Comparison of ENCODE assay signal across 21 cellular contexts in the genomic region with DNA sequence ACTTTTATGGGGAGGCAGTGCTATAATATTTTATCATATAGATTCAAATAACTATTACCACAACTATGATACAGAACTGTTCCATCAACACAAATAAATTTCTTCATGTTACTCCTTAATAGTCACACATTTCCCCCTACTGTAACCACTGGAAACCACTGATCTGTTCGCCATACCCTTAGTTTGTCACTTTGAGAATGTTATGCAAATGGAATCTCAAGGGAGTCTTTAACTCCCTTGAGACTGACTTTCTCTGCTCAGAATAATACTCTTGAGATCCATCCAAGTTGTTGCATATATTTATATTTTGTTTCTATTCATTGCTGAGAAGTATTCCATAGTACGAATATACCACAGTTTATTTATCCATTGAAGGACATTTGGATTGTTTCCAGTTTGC. TPM values are rescaled to one million over a fixed set of nuclear protein-coding genes. Genes with fewer than 3 reads are reported as not detected.
A peak's percentile ranks its signal among the peaks of the same experiment; 100 is the strongest.
DNase-seq lines count a peak whose midpoint lies in the region; ATAC-seq and TF ChIP-seq lines count a peak whose summit lies in the region.
"Had no signal": no experiment of that assay in that cellular context is flagged by ENCODE, and none has a peak within 500 bp of the region (broad histone marks: within the 10 kb centered on the region; RNA-seq: fewer than 3 reads in every experiment).

No MANE protein-coding gene starts in this region.

- no peak for TF ChIP-seq POLR2A in tibial nerve (IDR thresholded peaks at IDR 0.05)

- H3K4me3 ChIP-seq in GM12865 (ENCODE audit: low read depth, low read length): no peak overlapping the region
- no peak overlapping the region for H3K4me3 ChIP-seq in tibial nerve
- H3K4me3 ChIP-seq: GM23338, neural progenitor cell had no signal

- no peak overlapping the region for H3K27ac Mint-ChIP-seq in progenitor cell of endocrine pancreas
- H3K27ac Mint-ChIP-seq: CD4-positive, CD25-positive, alpha-beta regulatory T cell; dendritic cell treated with granulocyte-macrophage colony-stimulating factor and Interleukin-4, amounts not matched to agents 40 ng/mL and 50 ng/mL, for 4 days; GM23338; neural progenitor cell; type B pancreatic cell had no signal

- ATAC-seq in GM19351 (IDR thresholded peaks at IDR 0.05; ENCODE audit: unreplicated experiment): peak; percentile 61
- peak; percentile 74 for ATAC-seq in HG02759 (IDR thresholded peaks at IDR 0.05; ENCODE audit: unreplicated experiment)
- peak; percentile 75 for ATAC-seq in HG03442 (IDR thresholded peaks at IDR 0.05; ENCODE audit: unreplicated experiment)
- no peak for ATAC-seq in GM21526 (IDR thresholded peaks at IDR 0.05; ENCODE audit: low FRiP score, unreplicated experiment)
- ATAC-seq: GM23338 had no signal

- H3K9me3 ChIP-seq in tibial nerve: peaks cover 0 to 12% (median 5%) of the 10 kb centered on the region in 4 donors

- no peaks in the 10 kb centered on the region for H3K27me3 Mint-ChIP-seq in progenitor cell of endocrine pancreas
- H3K27me3 Mint-ChIP-seq: dendritic cell treated with granulocyte-macrophage colony-stimulating factor and Interleukin-4, amounts not matched to agents 40 ng/mL and 50 ng/mL, for 4 days; type B pancreatic cell had no signal

- no peaks in the 10 kb centered on the region for H3K27me3 ChIP-seq in tibial nerve
- H3K27me3 ChIP-seq: neural progenitor cell had no signal

- no peaks in the 10 kb centered on the region for H3K4me1 ChIP-seq in tibial nerve
- H3K4me1 ChIP-seq: neural progenitor cell had no signal

- no peaks in the 10 kb centered on the region for H3K36me3 Mint-ChIP-seq in progenitor cell of endocrine pancreas (ENCODE audit: insufficient read depth)
- H3K36me3 Mint-ChIP-seq: CD4-positive, CD25-positive, alpha-beta regulatory T cell; type B pancreatic cell had no signal

- 38 to 47% methylated on average over 2 of the region's 2 CpGs for WGBS in tibial nerve, 2 donors

- peak; percentile 35 for DNase-seq in GM12865 (ENCODE audit: low read depth)
- DNase-seq in progenitor cell of endocrine pancreas (ENCODE audit: low spot score, unreplicated experiment): no peak
- DNase-seq in DMS79 (lab: John Stamatoyannopoulos, UW): no peak
- DNase-seq in tibial nerve (ENCODE audit: low spot score in 2 of 2): no peak
- DNase-seq: activated CD4-positive, CD25-positive, alpha-beta regulatory T cell; CD4-positive, CD25-positive, alpha-beta regulatory T cell; DMS79 treated with DMSO at 0.1 percent for 48 hours; NCI-H1092; NCI-H526; SIG-M5; stimulated activated naive CD4-positive, alpha-beta T cell; T-helper 2 cell had no signal

- H3K27ac ChIP-seq in tibial nerve: no peak overlapping the region
- H3K27ac ChIP-seq: HL-60, neural progenitor cell had no signal

- H3K9me3 Mint-ChIP-seq in progenitor cell of endocrine pancreas (ENCODE audit: low read depth): peaks cover 18% of the 10 kb centered on the region

- H3K4me1 Mint-ChIP-seq in progenitor cell of endocrine pancreas (ENCODE audit: low read depth): no peaks in the 10 kb centered on the region
- H3K4me1 Mint-ChIP-seq: CD4-positive, CD25-positive, alpha-beta regulatory T cell; GM23338 had no signal

- H3K4me3 Mint-ChIP-seq in progenitor cell of endocrine pancreas (ENCODE audit: low read depth): no peak overlapping the region
- H3K4me3 Mint-ChIP-seq: dendritic cell treated with granulocyte-macrophage colony-stimulating factor and Interleukin-4, amounts not matched to agents 40 ng/mL and 50 ng/mL, for 4 days; GM23338; neural progenitor cell; type B pancreatic cell had no signal

- TF ChIP-seq EP300 in tibial nerve (IDR thresholded peaks at IDR 0.05): no peak

- no peaks in the 10 kb centered on the region for H3K36me3 ChIP-seq in tibial nerve
- H3K36me3 ChIP-seq: neural progenitor cell had no signal

- TF ChIP-seq CTCF in GM12865 (IDR thresholded peaks at IDR 0.05; ENCODE audit: insufficient read depth, low read depth, low read length, missing control alignments) (no peak), progenitor cell of endocrine pancreas (IDR thresholded peaks at IDR 0.05; ENCODE audit: unreplicated experiment) (no peak), tibial nerve (IDR thresholded peaks at IDR 0.05) (no peak)

RNA-seq across cellular contexts. Expression of gene PON2, which starts 19.6 kb away (rescaled TPM):
- total RNA-seq in progenitor cell of endocrine pancreas (145 and 157 TPM in 2 replicates), tibial nerve (100 to 1,000 TPM in 3 of 4 donors, 10 to 100 TPM in 1; 93.5 to 183 (median 155) TPM)

RNA-seq across cellular contexts. Expression of gene ASB4, which starts 31.3 kb away (rescaled TPM):
- total RNA-seq in progenitor cell of endocrine pancreas: 0.27 TPM in 1 of 2 replicates, not detected in the other
- not detected for total RNA-seq in tibial nerve
- total RNA-seq: CD4-positive, CD25-positive, alpha-beta regulatory T cell; GM23338 had no signal

RNA-seq across cellular contexts. Expression of gene PON3, which starts 58.3 kb away (rescaled TPM):
- total RNA-seq in progenitor cell of endocrine pancreas (0.14 TPM in 1 of 2 replicates, not detected in the other), tibial nerve (1 to 10 TPM; 3.1 to 3.6 (median 3.2) TPM)
- total RNA-seq: CD4-positive, CD25-positive, alpha-beta regulatory T cell had no signal
